8 cellular contexts compared by ENCODE assay signal in the genomic region with DNA sequence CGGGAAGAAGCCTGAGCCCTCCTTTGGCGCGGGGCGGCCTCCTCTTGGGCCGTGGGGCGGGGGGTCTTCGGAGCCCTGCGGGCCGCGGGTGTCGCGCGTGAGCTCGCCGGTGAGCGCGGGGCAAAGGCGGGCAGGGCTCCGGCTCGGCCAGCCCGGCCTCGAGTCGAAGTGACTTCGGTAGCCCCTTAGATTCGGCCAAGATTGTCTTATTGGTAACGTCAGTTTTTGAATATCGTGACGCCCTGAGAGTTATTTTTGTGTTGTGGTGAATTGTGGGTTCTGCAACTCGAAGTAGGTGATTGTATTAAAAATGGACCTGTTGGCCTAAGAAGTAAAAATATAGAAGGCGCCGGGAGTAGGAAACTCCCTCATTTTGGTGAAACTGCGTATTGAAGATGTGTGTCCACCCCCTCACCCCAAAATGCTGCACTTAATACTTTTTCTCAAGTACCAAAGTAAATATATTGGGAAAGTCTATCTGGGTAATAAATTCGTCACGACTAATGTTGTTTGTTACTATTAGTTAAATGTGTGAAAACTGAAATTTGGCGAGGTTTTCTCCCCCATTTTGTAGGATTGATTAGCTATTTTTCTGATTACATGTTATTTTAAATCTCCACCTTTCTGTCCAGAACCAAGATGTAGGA. TPM values are rescaled to one million over a fixed set of nuclear protein-coding genes. Genes with fewer than 3 reads are reported as not detected.
A peak's percentile ranks its signal among the peaks of the same experiment; 100 is the strongest.
DNase-seq lines count a peak whose midpoint lies in the region; ATAC-seq and TF ChIP-seq lines count a peak whose summit lies in the region.

No MANE protein-coding gene starts in this region.

- H3K27me3 ChIP-seq in mesendoderm (ENCODE audit: insufficient read depth, low read length, poor library complexity) (no peaks in the 10 kb centered on the region), uterus (no peaks in the 10 kb centered on the region)

- peak overlapping the region; percentile 96 for H2BK5ac ChIP-seq in mesendoderm (ENCODE audit: low read length)

- intact Hi-C loops in uterus (cut with DNase I; ENCODE audit: low total_unique reads): loop anchor here (5.0 kb wide), 1 partner anchor 111 kb away; no protein-coding TSS in a partner anchor

- H3K4me1 ChIP-seq in ES-I3 (ENCODE audit: insufficient read depth, low read length): peaks cover 16% of the 10 kb centered on the region
- peaks cover 2% of the 10 kb centered on the region for H3K4me1 ChIP-seq in mesendoderm (ENCODE audit: control insufficient read depth, low read depth, low read length)
- H3K4me1 ChIP-seq in uterus: peaks cover 0 to 6% of the 10 kb centered on the region in 2 donors

- H3K9me3 ChIP-seq in ES-I3 (ENCODE audit: control insufficient read depth, insufficient read depth, low read length) (no peaks in the 10 kb centered on the region), uterus (no peaks in the 10 kb centered on the region)

- H2AK5ac ChIP-seq in mesendoderm (ENCODE audit: low read length): no peak overlapping the region

- TF ChIP-seq CTCF in coronary artery (IDR thresholded peaks at IDR 0.05): no peak
- no peak for TF ChIP-seq CTCF in uterus (IDR thresholded peaks at IDR 0.05)

- H3K23ac ChIP-seq in mesendoderm (ENCODE audit: low read length): peak overlapping the region; percentile 37

- H3K27ac ChIP-seq in coronary artery (peak overlapping the region; percentile 93 to 94), mesendoderm (ENCODE audit: low read depth, low read length) (peak overlapping the region; percentile 88), uterus (peak overlapping the region; percentile 91 to 93)

- H3K4me3 ChIP-seq in coronary artery: peak overlapping the region; percentile 78
- H3K4me3 ChIP-seq in mesendoderm (ENCODE audit: low read length): peak overlapping the region; percentile 93
- H3K4me3 ChIP-seq in uterus: peak overlapping the region; percentile 80 to 82

- peak overlapping the region; percentile 60 for H4K8ac ChIP-seq in mesendoderm (ENCODE audit: low read depth, low read length)

- peaks cover 51% of the 10 kb centered on the region for H3K79me2 ChIP-seq in mesendoderm (ENCODE audit: control insufficient read depth, insufficient read depth, low read length)

- no CpG with 5 or more reads among the region's 35 CpGs for WGBS in mesendoderm (ENCODE audit: extremely low coverage, insufficient coverage, low lambda C conversion rate)

- peaks cover 5% of the 10 kb centered on the region for H3K36me3 ChIP-seq in ES-I3 (ENCODE audit: insufficient read depth, low read length)
- H3K36me3 ChIP-seq in mesendoderm (ENCODE audit: control insufficient read depth, insufficient read depth, low read length): peaks cover 1% of the 10 kb centered on the region
- H3K36me3 ChIP-seq in uterus: no peaks in the 10 kb centered on the region

- H3K4me2 ChIP-seq in mesendoderm (ENCODE audit: low read length): no peak overlapping the region

- H2BK15ac ChIP-seq in mesendoderm (replicated peaks; ENCODE audit: low read depth): no peak overlapping the region

- H2BK120ac ChIP-seq in mesendoderm (ENCODE audit: low read depth, low read length): no peak overlapping the region

- TF ChIP-seq POLR2A in uterus (IDR thresholded peaks at IDR 0.05): no peak

- H3K9ac ChIP-seq in ES-I3 (ENCODE audit: low read depth, low read length) (peak overlapping the region; percentile 93), mesendoderm (ENCODE audit: low read length) (peak overlapping the region; percentile 91)

- H3K18ac ChIP-seq in mesendoderm (ENCODE audit: low read length): peak overlapping the region; percentile 86

- H4K5ac ChIP-seq in mesendoderm (ENCODE audit: low read length): no peak overlapping the region

- peak; percentile 3 for ATAC-seq in GM21825 (IDR thresholded peaks at IDR 0.05; ENCODE audit: unreplicated experiment)

- H3K56ac ChIP-seq in mesendoderm (ENCODE audit: low read length): peak overlapping the region; percentile 96

- DNase-seq in NCI-H510A (lab: John Stamatoyannopoulos, UW) (peak; percentile 13), coronary artery (ENCODE audit: low spot score) (no peak), mesendoderm (no peak), uterus (no peak), NCI-H1048 (lab: John Stamatoyannopoulos, UW) (no peak), iPS-NIHi7 (ENCODE audit: extremely low spot score) (no peak)

- peak overlapping the region; percentile 97 for H3K4ac ChIP-seq in mesendoderm (ENCODE audit: low read depth, low read length)

- H3K79me1 ChIP-seq in mesendoderm (ENCODE audit: low read length): no peaks in the 10 kb centered on the region

RNA-seq across cellular contexts. Expression of a gene that starts 0.7 kb away (rescaled TPM):
- 95.2 TPM for polyA plus RNA-seq in mesendoderm (2013, experiment 1 of 2)
- polyA plus RNA-seq in mesendoderm (2013, experiment 2 of 2): 92.7 TPM
- 100 to 1,000 TPM; 115 to 279 (median 165) TPM for total RNA-seq in uterus
